1 cellular context compared by ENCODE assay signal in genomic region chr1:8858112-8858668, GRCh38.
TF ChIP-seq lines count a peak whose summit lies in the region.

No MANE protein-coding gene starts in this region.

TF ChIP-seq in HepG2, 621 proteins besides CTCF, POLR2A, EP300 and RAD21 (continued from another document and continues in another):
- TF ChIP-seq PRDM15 (CRISPR knock-in tag; IDR thresholded peaks at IDR 0.05), result peak; percentile 92
- TF ChIP-seq MLX (CRISPR knock-in tag; IDR thresholded peaks at IDR 0.05), result 0 out of 2 replicates have a peak, but pooled peaks have one; percentile 24
- TF ChIP-seq ZNF576 (CRISPR knock-in tag; IDR thresholded peaks at IDR 0.05), result no peak
- TF ChIP-seq CEBPG (CRISPR knock-in tag; IDR thresholded peaks at IDR 0.05), result peak; percentile 16; the same call in 1 of the 2 replicates
- 0 out of 2 replicates have a peak, but pooled peaks have one; percentile 6 for TF ChIP-seq ZNF629 (CRISPR knock-in tag; conservative IDR thresholded peaks at IDR 0.05)
- no peak for TF ChIP-seq CREB1 (IDR thresholded peaks at IDR 0.05)
- TF ChIP-seq CREB1 (CRISPR knock-in tag; IDR thresholded peaks at IDR 0.05), result peak; percentile 34; the same call in 1 of the 2 replicates
- TF ChIP-seq ISL2 (CRISPR knock-in tag; IDR thresholded peaks at IDR 0.05), result 0 out of 2 replicates have a peak, but pooled peaks have one; percentile 54
- TF ChIP-seq ETV6 (CRISPR knock-in tag; conservative IDR thresholded peaks at IDR 0.05), result no peak
- peak; percentile 61; the same call in 1 of the 2 replicates for TF ChIP-seq DPF2 (CRISPR knock-in tag; IDR thresholded peaks at IDR 0.05; ENCODE audit: borderline replicate concordance, low read depth)
- TF ChIP-seq TEAD3 (CRISPR knock-in tag; optimal IDR thresholded peaks at IDR 0.05; ENCODE audit: borderline replicate concordance), result peak; percentile 90
- TF ChIP-seq ZNF501 (CRISPR knock-in tag; IDR thresholded peaks at IDR 0.05), result 0 out of 2 replicates have a peak, but pooled peaks have one; percentile 6
- TF ChIP-seq IRF9 (CRISPR knock-in tag; IDR thresholded peaks at IDR 0.05; ENCODE audit: borderline replicate concordance), result 0 out of 2 replicates have a peak, but pooled peaks have one; percentile 48
- TF ChIP-seq KLF16 (CRISPR knock-in tag; IDR thresholded peaks at IDR 0.05), result 0 out of 4 replicates have a peak, but pooled peaks of 1 of the 2 experiments have one; percentile 27
- TF ChIP-seq ZNF609 (CRISPR knock-in tag; IDR thresholded peaks at IDR 0.05; ENCODE audit: borderline replicate concordance), result peak; percentile 16; the same call in 1 of the 2 replicates
- TF ChIP-seq ZNF326 (CRISPR knock-in tag; IDR thresholded peaks at IDR 0.05; ENCODE audit: borderline replicate concordance), result 0 out of 2 replicates have a peak, but pooled peaks have one; percentile 68
- peak; percentile 84 for TF ChIP-seq PAF1 (CRISPR knock-in tag; IDR thresholded peaks at IDR 0.05)
- peak; percentile 18; the same call in 1 of the 2 replicates for TF ChIP-seq FOXK1 (CRISPR knock-in tag; IDR thresholded peaks at IDR 0.05; ENCODE audit: borderline replicate concordance, low read depth)
- 0 out of 2 replicates have a peak, but pooled peaks have one; percentile 26 for TF ChIP-seq KDM3A (CRISPR knock-in tag; IDR thresholded peaks at IDR 0.05; ENCODE audit: low read depth)
- TF ChIP-seq TFDP2 (CRISPR knock-in tag; IDR thresholded peaks at IDR 0.05), result 0 out of 2 replicates have a peak, but pooled peaks have one; percentile 21
- TF ChIP-seq ZGPAT (CRISPR knock-in tag; IDR thresholded peaks at IDR 0.05), result peak; percentile 20; the same call in 1 of the 2 replicates
- TF ChIP-seq ZNF660 (CRISPR knock-in tag; IDR thresholded peaks at IDR 0.05; ENCODE audit: borderline replicate concordance, low read depth), result no peak
- TF ChIP-seq MXD4 (CRISPR knock-in tag; IDR thresholded peaks at IDR 0.05), result peak; percentile 36; the same call in 1 of the 2 replicates
- TF ChIP-seq ZNF512 (CRISPR knock-in tag; IDR thresholded peaks at IDR 0.05), result no peak
- peak; percentile 22; the same call in 1 of the 2 replicates for TF ChIP-seq ZNF788 (CRISPR knock-in tag; IDR thresholded peaks at IDR 0.05; ENCODE audit: borderline replicate concordance)
- 0 out of 2 replicates have a peak, but pooled peaks have one; percentile 30 for TF ChIP-seq MAX (IDR thresholded peaks at IDR 0.05)
- TF ChIP-seq RBM22 (optimal IDR thresholded peaks at IDR 0.05; ENCODE audit: low read length), result peak; percentile 93
- TF ChIP-seq ZBTB38 (CRISPR knock-in tag; IDR thresholded peaks at IDR 0.05), result peak; percentile 72
- peak; percentile 57 for TF ChIP-seq PBX2 (CRISPR knock-in tag; IDR thresholded peaks at IDR 0.05)
- 0 out of 2 replicates have a peak, but pooled peaks have one; percentile 42 for TF ChIP-seq HMGXB3 (CRISPR knock-in tag; IDR thresholded peaks at IDR 0.05; ENCODE audit: borderline replicate concordance)
